In the genomic region with DNA sequence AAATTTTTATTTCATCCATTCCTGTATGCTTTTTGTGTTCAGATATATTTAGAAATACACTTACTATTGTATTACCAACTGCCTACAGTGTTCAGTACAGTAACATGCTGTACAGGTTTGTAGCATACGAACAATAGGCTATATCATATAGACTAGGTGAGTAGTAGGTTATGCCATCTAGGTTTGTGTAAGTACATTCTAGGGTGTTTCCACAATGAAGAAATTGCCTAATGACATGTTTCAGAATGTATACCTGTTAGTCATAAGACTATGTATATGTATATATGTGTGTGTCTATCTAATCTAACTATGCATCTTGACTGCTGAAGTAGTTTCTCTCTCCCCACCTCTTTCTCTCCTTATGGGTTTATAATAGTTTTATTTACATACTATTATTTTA, we compare ENCODE assay signal across 22 cellular contexts. TPM values are rescaled to one million over a fixed set of nuclear protein-coding genes. Genes with fewer than 3 reads are reported as not detected.
"Had no signal": no experiment of that assay in that cellular context is flagged by ENCODE, and none has a peak within 500 bp of the region (broad histone marks: within the 10 kb centered on the region; RNA-seq: fewer than 3 reads in every experiment).

No MANE protein-coding gene starts in this region.

- H3K9me3 ChIP-seq: MG63, Peyer's patch, SK-N-SH had no signal

- H3K27ac ChIP-seq: PC-9, Peyer's patch had no signal

- H3K4me1 ChIP-seq: Peyer's patch had no signal

- H3K4me3 ChIP-seq: MG63, PC-9, Peyer's patch had no signal

- H3K36me3 ChIP-seq: MG63, Peyer's patch had no signal

- H3K27me3 ChIP-seq: MG63, Peyer's patch had no signal

- DNase-seq: KBM-7, MG63, NCI-H1092, NCI-H1105 treated with DMSO at 0.1 percent for 48 hours, NCI-H1417 treated with DMSO at 0.1 percent for 48 hours, NCI-H146, NCI-H1694 treated with DMSO at 0.1 percent for 48 hours, NCI-H1930, NCI-H2081, NCI-H2107, NCI-H2227 treated with DMSO at 0.1 percent for 48 hours, NCI-H446, NCI-H510A, NCI-H524 treated with DMSO at 0.1 percent for 48 hours, NCI-H69, NCI-H774, OCI-M1, PC-9, Peyer's patch, SHP77, SK-N-SH, SW 1271 had no signal

RNA-seq across cellular contexts. Expression of gene BTC, which starts 51.5 kb away (rescaled TPM):
- polyA plus RNA-seq: SK-N-SH had no signal
